ENCODE assay signal across 14 cellular contexts in genomic region chr17:57910462-57910861, GRCh38.
"Had no signal": no experiment of that assay in that cellular context is flagged by ENCODE, and none has a peak within 500 bp of the region (broad histone marks: within the 10 kb centered on the region; RNA-seq: fewer than 3 reads in every experiment).

No MANE protein-coding gene starts in this region.

- DNase-seq: activated CD4-positive, alpha-beta T cell treated with anti-CD3 and anti-CD28 coated beads for 4 hours; activated CD8-positive, alpha-beta memory T cell treated with anti-CD3 and anti-CD28 coated beads, Interleukin-2, amount 50 U/mL, for 4 hours; activated CD8-positive, alpha-beta T cell treated with anti-CD3 and anti-CD28 coated beads for 36 hours; activated gamma-delta T cell treated with Interleukin-2 at 50 U/mL for 16 hours; activated T-cell treated with anti-CD3 and anti-CD28 coated beads, Interleukin-2, amount 50 U/mL, for 48 hours; amniotic stem cell; hypothalamus; nephron progenitor cell; stimulated activated CD4-positive, alpha-beta T cell treated with anti-CD3 and anti-CD28 coated beads, Interleukin-1b, Interleukin-23, amount 100 ng/mL, for 48 hours; trophoblast cell had no signal

- H3K9me3 ChIP-seq: psoas muscle had no signal

- ATAC-seq: activated CD8-positive, alpha-beta T cell treated with anti-CD3 and anti-CD28 coated beads for 36 hours; esophagus mucosa; psoas muscle had no signal

- H3K9me3 Mint-ChIP-seq: activated CD8-positive, alpha-beta T cell treated with anti-CD3 and anti-CD28 coated beads for 36 hours; nephron progenitor cell; T-helper 1 cell treated with Interleukin-12 subunit alpha and Interleukin-12 subunit beta and Interleukin-4 antibody, amounts not matched to agents 30 μg/mL and 1 μg/mL, for 36 hours had no signal

- H3K4me3 ChIP-seq: psoas muscle had no signal

- H3K27ac Mint-ChIP-seq: activated CD8-positive, alpha-beta T cell treated with anti-CD3 and anti-CD28 coated beads for 36 hours; activated naive CD8-positive, alpha-beta T cell; T-helper 1 cell treated with Interleukin-12 subunit alpha and Interleukin-12 subunit beta and Interleukin-4 antibody, amounts not matched to agents 30 μg/mL and 1 μg/mL, for 36 hours had no signal

- H3K4me3 Mint-ChIP-seq: activated CD8-positive, alpha-beta T cell treated with anti-CD3 and anti-CD28 coated beads for 36 hours; activated naive CD8-positive, alpha-beta T cell; nephron progenitor cell; T-helper 1 cell treated with Interleukin-12 subunit alpha and Interleukin-12 subunit beta and Interleukin-4 antibody, amounts not matched to agents 30 μg/mL and 1 μg/mL, for 36 hours had no signal

- H3K36me3 Mint-ChIP-seq: activated naive CD8-positive, alpha-beta T cell had no signal

- H3K27me3 Mint-ChIP-seq: activated naive CD8-positive, alpha-beta T cell had no signal
